In genomic region chr11:44923080-44923479, GRCh38 we compare ENCODE assay signal across 17 cellular contexts. TPM values are rescaled to one million over a fixed set of nuclear protein-coding genes. Genes with fewer than 3 reads are reported as not detected.
DNase-seq lines count a peak whose midpoint lies in the region; ATAC-seq and TF ChIP-seq lines count a peak whose summit lies in the region.
"Had no signal": no experiment of that assay in that cellular context is flagged by ENCODE, and none has a peak within 500 bp of the region (broad histone marks: within the 10 kb centered on the region; RNA-seq: fewer than 3 reads in every experiment).

No MANE protein-coding gene starts in this region.

- H4K8ac ChIP-seq in neuronal stem cell (ENCODE audit: low read depth, low read length), result no peak overlapping the region
- H4K8ac ChIP-seq in mesenchymal stem cell (ENCODE audit: low read length), result no peak overlapping the region

- H3K4me2 ChIP-seq in neuronal stem cell (ENCODE audit: insufficient read depth, low read length, poor library complexity, severe bottlenecking) (no peak overlapping the region), mesenchymal stem cell (ENCODE audit: low read length, poor library complexity, severe bottlenecking) (no peak overlapping the region)
- H3K4me2 ChIP-seq: A549, GM23338 had no signal

- H3K14ac ChIP-seq in neuronal stem cell (ENCODE audit: low read length), result no peak overlapping the region
- H3K14ac ChIP-seq in mesenchymal stem cell (ENCODE audit: low read length in 2 of 2), result peak overlapping the region in 1 of 2 experiments; percentile 69

- H3K27ac Mint-ChIP-seq in activated CD8-positive, alpha-beta T cell treated with anti-CD3 and anti-CD28 coated beads for 36 hours, result no peak overlapping the region
- no peak overlapping the region for H3K27ac Mint-ChIP-seq in activated CD8-positive, alpha-beta T cell treated with anti-CD3 and anti-CD28 coated beads, Interleukin-2, amount 10 ng/mL, durations not matched to agents 7 days and 5 days
- peak overlapping the region in 4 of 7 donors; percentile 17 to 43 (median 33) for H3K27ac Mint-ChIP-seq in CD4-positive, alpha-beta memory T cell
- peak overlapping the region; percentile 57 for H3K27ac Mint-ChIP-seq in endothelial cell (ENCODE audit: unreplicated experiment)
- H3K27ac Mint-ChIP-seq: GM23338, HFFc6 had no signal

- H2AK5ac ChIP-seq in neuronal stem cell (ENCODE audit: low read depth, low read length) (no peak overlapping the region), mesenchymal stem cell (ENCODE audit: low read length, severe bottlenecking) (no peak overlapping the region)

- peak; percentile 25 for DNase-seq in activated CD8-positive, alpha-beta T cell treated with anti-CD3 and anti-CD28 coated beads for 36 hours
- no peak for DNase-seq in activated CD8-positive, alpha-beta T cell treated with anti-CD3 and anti-CD28 coated beads, Interleukin-2, amount 10 ng/mL, durations not matched to agents 7 days and 5 days
- no peak for DNase-seq in CD4-positive, alpha-beta memory T cell
- DNase-seq in endothelial cell (ENCODE audit: low spot score) (no peak), neuronal stem cell (ENCODE audit: low spot score) (no peak), mesenchymal stem cell (no peak), NCI-H1417 treated with DMSO at 0.1 percent for 48 hours (lab: John Stamatoyannopoulos, UW) (no peak)
- DNase-seq: AML-193; CD8-positive, alpha-beta memory T cell; COR-L47; DMS 273 treated with DMSO at 0.1 percent for 48 hours; HCEC 1CT; HFFc6 had no signal

- H3K79me1 ChIP-seq in neuronal stem cell (ENCODE audit: low read depth, low read length), result no peaks in the 10 kb centered on the region
- H3K79me1 ChIP-seq in mesenchymal stem cell (replicated peaks; ENCODE audit: low read length, poor library complexity, severe bottlenecking), result no peaks in the 10 kb centered on the region

- no peak overlapping the region for H3K27ac ChIP-seq in CD4-positive, alpha-beta memory T cell (ENCODE audit: low read depth, low read length)
- H3K27ac ChIP-seq in neuronal stem cell (replicated peaks; ENCODE audit: low read length) (no peak overlapping the region), mesenchymal stem cell (ENCODE audit: low read length, poor library complexity, severe bottlenecking) (no peak overlapping the region)
- H3K27ac ChIP-seq: 22Rv1, A549 had no signal

- no peaks in the 10 kb centered on the region for H3K4me1 Mint-ChIP-seq in activated CD8-positive, alpha-beta T cell treated with anti-CD3 and anti-CD28 coated beads for 36 hours (ENCODE audit: low read depth)
- no peaks in the 10 kb centered on the region for H3K4me1 Mint-ChIP-seq in activated CD8-positive, alpha-beta T cell treated with anti-CD3 and anti-CD28 coated beads, Interleukin-2, amount 10 ng/mL, durations not matched to agents 7 days and 5 days (ENCODE audit: low read depth)
- peaks cover 0 to 7% (median 0%) of the 10 kb centered on the region in 4 donors for H3K4me1 Mint-ChIP-seq in CD4-positive, alpha-beta memory T cell
- H3K4me1 Mint-ChIP-seq in endothelial cell (ENCODE audit: unreplicated experiment), result peaks cover 14% of the 10 kb centered on the region

- H3K9me3 Mint-ChIP-seq in activated CD8-positive, alpha-beta T cell treated with anti-CD3 and anti-CD28 coated beads for 36 hours, result no peaks in the 10 kb centered on the region
- H3K9me3 Mint-ChIP-seq in activated CD8-positive, alpha-beta T cell treated with anti-CD3 and anti-CD28 coated beads, Interleukin-2, amount 10 ng/mL, durations not matched to agents 7 days and 5 days (ENCODE audit: insufficient read depth), result no peaks in the 10 kb centered on the region
- no peaks in the 10 kb centered on the region for H3K9me3 Mint-ChIP-seq in CD4-positive, alpha-beta memory T cell
- H3K9me3 Mint-ChIP-seq in endothelial cell (ENCODE audit: unreplicated experiment), result no peaks in the 10 kb centered on the region
- H3K9me3 Mint-ChIP-seq: CD8-positive, alpha-beta memory T cell; GM23338; HFFc6 had no signal

- H2BK5ac ChIP-seq in neuronal stem cell (ENCODE audit: low read length) (no peak overlapping the region), mesenchymal stem cell (ENCODE audit: low read depth, low read length, poor library complexity, severe bottlenecking) (no peak overlapping the region)

- ATAC-seq in activated CD8-positive, alpha-beta T cell treated with anti-CD3 and anti-CD28 coated beads for 36 hours, result no peak
- no peak for ATAC-seq in activated CD8-positive, alpha-beta T cell treated with anti-CD3 and anti-CD28 coated beads, Interleukin-2, amount 10 ng/mL, durations not matched to agents 7 days and 5 days
- ATAC-seq in HG03354 (IDR thresholded peaks at IDR 0.05; ENCODE audit: poor library complexity, severe bottlenecking, unreplicated experiment), result no peak
- ATAC-seq: A549, GM23338 had no signal

- H3K4me3 Mint-ChIP-seq in activated CD8-positive, alpha-beta T cell treated with anti-CD3 and anti-CD28 coated beads for 36 hours, result no peak overlapping the region
- no peak overlapping the region for H3K4me3 Mint-ChIP-seq in activated CD8-positive, alpha-beta T cell treated with anti-CD3 and anti-CD28 coated beads, Interleukin-2, amount 10 ng/mL, durations not matched to agents 7 days and 5 days
- no peak overlapping the region for H3K4me3 Mint-ChIP-seq in CD4-positive, alpha-beta memory T cell
- no peak overlapping the region for H3K4me3 Mint-ChIP-seq in endothelial cell (ENCODE audit: unreplicated experiment)
- H3K4me3 Mint-ChIP-seq: CD8-positive, alpha-beta memory T cell; GM23338; HFFc6 had no signal

- no peak overlapping the region for H3K4me3 ChIP-seq in CD4-positive, alpha-beta memory T cell (ENCODE audit: low read length in 2 of 2)
- H3K4me3 ChIP-seq in neuronal stem cell (ENCODE audit: low read length in 2 of 2) (no peak overlapping the region), mesenchymal stem cell (ENCODE audit: insufficient read depth in 1 of 2, low read depth in 1 of 2, low read length in 2 of 2) (no peak overlapping the region)
- H3K4me3 ChIP-seq: A549, GM23338 had no signal

- WGBS in neuronal stem cell (ENCODE audit: extremely low coverage in 2 of 2, insufficient read length in 2 of 2, insufficient replicate concordance in 1 of 2), 2 donors, result no CpG with 5 or more reads among the region's 7 CpGs
- WGBS in mesenchymal stem cell, result 92% methylated on average over 7 of the region's 7 CpGs

- H3K9me3 ChIP-seq in CD4-positive, alpha-beta memory T cell (ENCODE audit: control insufficient read depth in 1 of 2, low read length in 2 of 2), result no peaks in the 10 kb centered on the region
- no peaks in the 10 kb centered on the region for H3K9me3 ChIP-seq in neuronal stem cell (replicated peaks in 1 of 2; ENCODE audit: control insufficient read depth in 2 of 2, insufficient read depth in 1 of 2, low read depth in 1 of 2, low read length in 2 of 2)
- no peaks in the 10 kb centered on the region for H3K9me3 ChIP-seq in mesenchymal stem cell (ENCODE audit: control insufficient read depth, low read length)
- H3K9me3 ChIP-seq: A549 had no signal

- H3K23ac ChIP-seq in neuronal stem cell (ENCODE audit: low read depth, low read length, poor library complexity) (no peak overlapping the region), mesenchymal stem cell (ENCODE audit: low read length in 2 of 2) (no peak overlapping the region)

- TF ChIP-seq CTCF in activated CD8-positive, alpha-beta T cell treated with anti-CD3 and anti-CD28 coated beads for 36 hours (IDR thresholded peaks at IDR 0.05), result no peak
- TF ChIP-seq CTCF in endothelial cell (IDR thresholded peaks at IDR 0.05; ENCODE audit: unreplicated experiment), result no peak

- CTCF ChIA-PET in activated CD8-positive, alpha-beta T cell treated with anti-CD3 and anti-CD28 coated beads for 36 hours (lab: Charles Lee), result interaction anchor here (1.0 kb wide), 1 partner anchor 12 kb away, joined by 3 read pairs; no protein-coding TSS in a partner anchor
- CTCF ChIA-PET in activated CD8-positive, alpha-beta T cell treated with anti-CD3 and anti-CD28 coated beads, Interleukin-2, amount 10 ng/mL, durations not matched to agents 7 days and 5 days (lab: Charles Lee), result no interaction called here
- CTCF ChIA-PET in CD4-positive, alpha-beta memory T cell (lab: Charles Lee; ENCODE audit: partially characterized antibody), result interaction anchor here (0.6 to 1.7 kb wide), 5 partner anchors 13 to 367 kb away, joined by 3 to 7 read pairs (median 4); no protein-coding TSS in a partner anchor

- H2BK120ac ChIP-seq in neuronal stem cell (ENCODE audit: low read depth, low read length) (no peak overlapping the region), mesenchymal stem cell (ENCODE audit: low read depth, low read length) (no peak overlapping the region)

- H3K9ac ChIP-seq in neuronal stem cell (ENCODE audit: low read depth, low read length, poor library complexity) (peak overlapping the region; percentile 7), mesenchymal stem cell (ENCODE audit: low read length) (no peak overlapping the region)

- H2AFZ ChIP-seq in neuronal stem cell (ENCODE audit: low read length) (no peak overlapping the region), mesenchymal stem cell (ENCODE audit: low read depth, low read length) (no peak overlapping the region)
- H2AFZ ChIP-seq: GM23338 had no signal

- intact Hi-C loops in activated CD8-positive, alpha-beta T cell treated with anti-CD3 and anti-CD28 coated beads for 36 hours (cut with micrococcal nuclease), result no loop called here
- intact Hi-C loops in CD4-positive, alpha-beta memory T cell (cut with micrococcal nuclease), result no loop called here

- H3K18ac ChIP-seq in neuronal stem cell (ENCODE audit: low read length) (no peak overlapping the region), mesenchymal stem cell (ENCODE audit: low read depth in 1 of 2, low read length in 2 of 2) (no peak overlapping the region)

- H3K36me3 ChIP-seq in CD4-positive, alpha-beta memory T cell (ENCODE audit: insufficient read depth, low read length), result peaks cover 14% of the 10 kb centered on the region
- peaks cover 30 to 51% of the 10 kb centered on the region in 2 donors for H3K36me3 ChIP-seq in neuronal stem cell (replicated peaks in 1 of 2; ENCODE audit: control insufficient read depth in 2 of 2, insufficient read depth in 2 of 2, low read length in 2 of 2)
- no peaks in the 10 kb centered on the region for H3K36me3 ChIP-seq in mesenchymal stem cell (ENCODE audit: control insufficient read depth in 1 of 2, insufficient read depth in 2 of 2, low read depth in 1 of 2, low read length in 2 of 2)

- no peaks in the 10 kb centered on the region for H3K27me3 ChIP-seq in CD4-positive, alpha-beta memory T cell (ENCODE audit: insufficient read depth, low read length)
- H3K27me3 ChIP-seq in neuronal stem cell (ENCODE audit: control insufficient read depth in 3 of 3, insufficient read depth in 3 of 3, low read depth in 1 of 3, low read length in 3 of 3) (no peaks in the 10 kb centered on the region), mesenchymal stem cell (ENCODE audit: control insufficient read depth in 1 of 2, insufficient read depth in 1 of 2, low read length in 2 of 2) (peaks cover 76 to 85% of the 10 kb centered on the region in 2 experiments)

- no peak overlapping the region for H2BK15ac ChIP-seq in neuronal stem cell (ENCODE audit: low read length)
- no peak overlapping the region for H2BK15ac ChIP-seq in mesenchymal stem cell (ENCODE audit: low read depth, poor library complexity, severe bottlenecking)

- no peaks in the 10 kb centered on the region for H3K36me3 Mint-ChIP-seq in activated CD8-positive, alpha-beta T cell treated with anti-CD3 and anti-CD28 coated beads for 36 hours (ENCODE audit: low read depth)
- no peaks in the 10 kb centered on the region for H3K36me3 Mint-ChIP-seq in activated CD8-positive, alpha-beta T cell treated with anti-CD3 and anti-CD28 coated beads, Interleukin-2, amount 10 ng/mL, durations not matched to agents 7 days and 5 days (ENCODE audit: low read depth)
- H3K36me3 Mint-ChIP-seq in CD4-positive, alpha-beta memory T cell, result peaks cover 7 to 42% of the 10 kb centered on the region in 2 donors
- peaks cover 40% of the 10 kb centered on the region for H3K36me3 Mint-ChIP-seq in endothelial cell (ENCODE audit: low read depth, unreplicated experiment)

- no peaks in the 10 kb centered on the region for H3K27me3 Mint-ChIP-seq in activated CD8-positive, alpha-beta T cell treated with anti-CD3 and anti-CD28 coated beads for 36 hours
- no peaks in the 10 kb centered on the region for H3K27me3 Mint-ChIP-seq in activated CD8-positive, alpha-beta T cell treated with anti-CD3 and anti-CD28 coated beads, Interleukin-2, amount 10 ng/mL, durations not matched to agents 7 days and 5 days (ENCODE audit: low read depth)
- H3K27me3 Mint-ChIP-seq in CD4-positive, alpha-beta memory T cell, result no peaks in the 10 kb centered on the region
- H3K27me3 Mint-ChIP-seq in endothelial cell (ENCODE audit: unreplicated experiment), result peaks cover 65% of the 10 kb centered on the region

- no peak overlapping the region for H3K4ac ChIP-seq in neuronal stem cell (ENCODE audit: low read length)
- H3K4ac ChIP-seq in mesenchymal stem cell (ENCODE audit: low read depth in 1 of 2, low read length in 2 of 2), result no peak overlapping the region

- no peaks in the 10 kb centered on the region for H3K4me1 ChIP-seq in CD4-positive, alpha-beta memory T cell (ENCODE audit: insufficient read depth, low read length)
- H3K4me1 ChIP-seq in neuronal stem cell (ENCODE audit: control insufficient read depth in 2 of 2, insufficient read depth in 1 of 2, low read depth in 1 of 2, low read length in 2 of 2) (peaks cover 0 to 17% of the 10 kb centered on the region in 2 donors), mesenchymal stem cell (ENCODE audit: control insufficient read depth, insufficient read depth, low read depth, low read length) (peaks cover 2% of the 10 kb centered on the region)
- H3K4me1 ChIP-seq: A549 had no signal

- no peak overlapping the region for H2BK12ac ChIP-seq in neuronal stem cell (ENCODE audit: low read length)
- H2BK12ac ChIP-seq in mesenchymal stem cell (ENCODE audit: low read length in 2 of 2), result no peak overlapping the region

- H4K91ac ChIP-seq in neuronal stem cell (ENCODE audit: low read depth, low read length, poor library complexity), result no peak overlapping the region
- H4K91ac ChIP-seq in mesenchymal stem cell (ENCODE audit: low read length), result no peak overlapping the region

- POLR2A ChIA-PET in activated CD8-positive, alpha-beta T cell treated with anti-CD3 and anti-CD28 coated beads for 36 hours (lab: Charles Lee), result no interaction called here
- POLR2A ChIA-PET in activated CD8-positive, alpha-beta T cell treated with anti-CD3 and anti-CD28 coated beads, Interleukin-2, amount 10 ng/mL, durations not matched to agents 7 days and 5 days (lab: Charles Lee), result no interaction called here
- POLR2A ChIA-PET in CD4-positive, alpha-beta memory T cell (lab: Charles Lee; ENCODE audit: partially characterized antibody), result no interaction called here

RNA-seq across cellular contexts. Expression of gene TP53I11, which starts 27.6 kb away (rescaled TPM):
- total RNA-seq in activated CD8-positive, alpha-beta T cell treated with anti-CD3 and anti-CD28 coated beads for 36 hours, result 10 to 100 TPM; 15.2 to 17.5 TPM
- 1 to 10 TPM; 1.4 to 2.5 TPM for total RNA-seq in activated CD8-positive, alpha-beta T cell treated with anti-CD3 and anti-CD28 coated beads, Interleukin-2, amount 10 ng/mL, durations not matched to agents 7 days and 5 days
- total RNA-seq in CD4-positive, alpha-beta memory T cell, result 1 to 10 TPM; 4.0 to 7.0 TPM
- polyA plus RNA-seq in CD4-positive, alpha-beta memory T cell, result 1 to 10 TPM; 1.1 to 6.2 TPM
- total RNA-seq in endothelial cell (ENCODE audit: unreplicated experiment), result 149 TPM
- polyA plus RNA-seq in neuronal stem cell (2013, experiment 1 of 2), result 235 TPM
- 227 TPM for polyA plus RNA-seq in neuronal stem cell (2013, experiment 2 of 2)
- polyA plus RNA-seq in mesenchymal stem cell (2013, experiment 1 of 2), result 235 TPM
- 235 TPM for polyA plus RNA-seq in mesenchymal stem cell (2013, experiment 2 of 2)

Comparison
In these comparisons a context has a peak if more than half of its experiments do, and no peak if none do; other contexts are left out.
1. H3K27ac Mint-ChIP-seq: peak in CD4-positive, alpha-beta memory T cell (4 of 7) and endothelial cell (single experiment); none in activated CD8-positive, alpha-beta T cell treated with anti-CD3 and anti-CD28 coated beads for 36 hours (single experiment) and activated CD8-positive, alpha-beta T cell treated with anti-CD3 and anti-CD28 coated beads, Interleukin-2, amount 10 ng/mL, durations not matched to agents 7 days and 5 days (single experiment).